ENCODE assay signal across 26 cellular contexts in genomic region chr14:60684203-60684602, GRCh38. TPM values are rescaled to one million over a fixed set of nuclear protein-coding genes. Genes with fewer than 3 reads are reported as not detected.
"Had no signal": no experiment of that assay in that cellular context is flagged by ENCODE, and none has a peak within 500 bp of the region (broad histone marks: within the 10 kb centered on the region; RNA-seq: fewer than 3 reads in every experiment).

No MANE protein-coding gene starts in this region.

- H3K4me1 ChIP-seq: adrenal gland, esophagus muscularis mucosa, foreskin keratinocyte, left lung, prostate gland, right atrium auricular region, stomach, testis had no signal

- H3K9me3 Mint-ChIP-seq: activated CD4-positive, alpha-beta memory T cell treated with anti-CD3 and anti-CD28 coated beads for 36 hours; activated naive CD4-positive, alpha-beta T cell treated with anti-CD3 and anti-CD28 coated beads, Interleukin-2, amount 50 U/mL, for 72 hours; activated T-helper 1 cell treated with anti-CD3 and anti-CD28 coated beads, Interleukin-12 subunit alpha, Interleukin-12 subunit beta, Interleukin-2, Interleukin-4 antibody, amounts not matched to agents 30 ng/mL and 10 ng/mL and 1 ng/mL, durations not matched to agents 14 hours and 24 hours and 36 hours; dendritic cell treated with granulocyte-macrophage colony-stimulating factor and Interleukin-4, amounts not matched to agents 40 ng/mL and 50 ng/mL, for 4 days; T-helper 1 cell treated with Interleukin-12 subunit alpha and Interleukin-12 subunit beta and Interleukin-4 antibody, amounts not matched to agents 30 μg/mL and 1 μg/mL, for 36 hours had no signal

- H3K4me3 Mint-ChIP-seq: activated CD4-positive, alpha-beta memory T cell treated with anti-CD3 and anti-CD28 coated beads for 36 hours; activated T-helper 1 cell treated with anti-CD3 and anti-CD28 coated beads, Interleukin-12 subunit alpha, Interleukin-12 subunit beta, Interleukin-2, Interleukin-4 antibody, amounts not matched to agents 30 ng/mL and 10 ng/mL and 1 ng/mL, durations not matched to agents 14 hours and 24 hours and 36 hours; dendritic cell treated with granulocyte-macrophage colony-stimulating factor and Interleukin-4, amounts not matched to agents 40 ng/mL and 50 ng/mL, for 4 days; neural progenitor cell; stimulated activated effector memory CD8-positive, alpha-beta T cell treated with anti-CD3 and anti-CD28 coated beads, Interleukin-12 subunit alpha, Interleukin-12 subunit beta, amount 100 ng/mL, for 72 hours; T-helper 1 cell treated with Interleukin-12 subunit alpha and Interleukin-12 subunit beta and Interleukin-4 antibody, amounts not matched to agents 30 μg/mL and 1 μg/mL, for 36 hours; type B pancreatic cell had no signal

- H3K36me3 Mint-ChIP-seq: activated CD4-positive, alpha-beta memory T cell treated with anti-CD3 and anti-CD28 coated beads for 36 hours; activated naive CD4-positive, alpha-beta T cell treated with anti-CD3 and anti-CD28 coated beads, Interleukin-2, amount 50 U/mL, for 72 hours; naive B cell; neural progenitor cell; stimulated activated effector memory CD8-positive, alpha-beta T cell treated with anti-CD3 and anti-CD28 coated beads, Interleukin-12 subunit alpha, Interleukin-12 subunit beta, amount 100 ng/mL, for 72 hours; type B pancreatic cell had no signal

- ATAC-seq: activated naive CD4-positive, alpha-beta T cell treated with anti-CD3 and anti-CD28 coated beads, Interleukin-2, amount 50 U/mL, for 72 hours; foreskin keratinocyte; left lung; stimulated activated effector memory CD8-positive, alpha-beta T cell treated with anti-CD3 and anti-CD28 coated beads, Interleukin-12 subunit alpha, Interleukin-12 subunit beta, amount 100 ng/mL, for 72 hours had no signal

- H3K27ac Mint-ChIP-seq: activated CD4-positive, alpha-beta memory T cell treated with anti-CD3 and anti-CD28 coated beads for 36 hours; activated naive CD4-positive, alpha-beta T cell treated with anti-CD3 and anti-CD28 coated beads, Interleukin-2, amount 50 U/mL, for 72 hours; activated T-helper 1 cell treated with anti-CD3 and anti-CD28 coated beads, Interleukin-12 subunit alpha, Interleukin-12 subunit beta, Interleukin-2, Interleukin-4 antibody, amounts not matched to agents 30 ng/mL and 10 ng/mL and 1 ng/mL, durations not matched to agents 14 hours and 24 hours and 36 hours; dendritic cell treated with granulocyte-macrophage colony-stimulating factor and Interleukin-4, amounts not matched to agents 40 ng/mL and 50 ng/mL, for 4 days; naive B cell; neural progenitor cell; stimulated activated effector memory CD8-positive, alpha-beta T cell treated with anti-CD3 and anti-CD28 coated beads, Interleukin-12 subunit alpha, Interleukin-12 subunit beta, amount 100 ng/mL, for 72 hours; T-helper 1 cell treated with Interleukin-12 subunit alpha and Interleukin-12 subunit beta and Interleukin-4 antibody, amounts not matched to agents 30 μg/mL and 1 μg/mL, for 36 hours; type B pancreatic cell had no signal

- H3K27ac ChIP-seq: adrenal gland, esophagus muscularis mucosa, foreskin keratinocyte, left lung, neural progenitor cell, prostate gland, right atrium auricular region, stomach, testis, WERI-Rb-1 had no signal

- H3K4me3 ChIP-seq: adrenal gland, esophagus muscularis mucosa, left lung, neural progenitor cell, prostate gland, right atrium auricular region, stomach, testis had no signal

- H2AFZ ChIP-seq: neural progenitor cell had no signal

- H3K9me3 ChIP-seq: adrenal gland, prostate gland, testis had no signal

- DNase-seq: activated CD4-positive, alpha-beta memory T cell treated with anti-CD3 and anti-CD28 coated beads for 36 hours; activated gamma-delta T cell treated with Interleukin-2 at 50 U/mL for 16 hours; activated T-cell treated with anti-CD3 and anti-CD28 coated beads for 4 hours; adrenal gland; effector memory CD4-positive, alpha-beta T cell; foreskin keratinocyte; hypothalamus; kidney; left lung; mammary epithelial cell; naive B cell; stimulated activated CD4-positive, alpha-beta T cell treated with anti-CD3 and anti-CD28 coated beads, Interleukin-4, amount 100 ng/mL, for 24 hours; stomach; testis; WERI-Rb-1 had no signal

- H3K36me3 ChIP-seq: adrenal gland, esophagus muscularis mucosa, left lung, neural progenitor cell, prostate gland, right atrium auricular region, stomach, WERI-Rb-1 had no signal

- H3K27me3 ChIP-seq: adrenal gland, esophagus muscularis mucosa, foreskin keratinocyte, left lung, neural progenitor cell, right atrium auricular region, testis had no signal

- H3K27me3 Mint-ChIP-seq: type B pancreatic cell had no signal

- H3K9ac ChIP-seq: neural progenitor cell had no signal

- H3K4me2 ChIP-seq: neural progenitor cell had no signal

- H3K4me1 Mint-ChIP-seq: naive B cell; stimulated activated effector memory CD8-positive, alpha-beta T cell treated with anti-CD3 and anti-CD28 coated beads, Interleukin-12 subunit alpha, Interleukin-12 subunit beta, amount 100 ng/mL, for 72 hours had no signal

RNA-seq across cellular contexts. Expression of gene SIX1, which starts 34.9 kb away (rescaled TPM):
- total RNA-seq: activated CD4-positive, alpha-beta memory T cell treated with anti-CD3 and anti-CD28 coated beads for 36 hours; activated naive CD4-positive, alpha-beta T cell treated with anti-CD3 and anti-CD28 coated beads, Interleukin-2, amount 50 U/mL, for 72 hours; foreskin keratinocyte; mononuclear cell; right atrium auricular region had no signal
- polyA plus RNA-seq: foreskin keratinocyte had no signal
